In the genomic region with DNA sequence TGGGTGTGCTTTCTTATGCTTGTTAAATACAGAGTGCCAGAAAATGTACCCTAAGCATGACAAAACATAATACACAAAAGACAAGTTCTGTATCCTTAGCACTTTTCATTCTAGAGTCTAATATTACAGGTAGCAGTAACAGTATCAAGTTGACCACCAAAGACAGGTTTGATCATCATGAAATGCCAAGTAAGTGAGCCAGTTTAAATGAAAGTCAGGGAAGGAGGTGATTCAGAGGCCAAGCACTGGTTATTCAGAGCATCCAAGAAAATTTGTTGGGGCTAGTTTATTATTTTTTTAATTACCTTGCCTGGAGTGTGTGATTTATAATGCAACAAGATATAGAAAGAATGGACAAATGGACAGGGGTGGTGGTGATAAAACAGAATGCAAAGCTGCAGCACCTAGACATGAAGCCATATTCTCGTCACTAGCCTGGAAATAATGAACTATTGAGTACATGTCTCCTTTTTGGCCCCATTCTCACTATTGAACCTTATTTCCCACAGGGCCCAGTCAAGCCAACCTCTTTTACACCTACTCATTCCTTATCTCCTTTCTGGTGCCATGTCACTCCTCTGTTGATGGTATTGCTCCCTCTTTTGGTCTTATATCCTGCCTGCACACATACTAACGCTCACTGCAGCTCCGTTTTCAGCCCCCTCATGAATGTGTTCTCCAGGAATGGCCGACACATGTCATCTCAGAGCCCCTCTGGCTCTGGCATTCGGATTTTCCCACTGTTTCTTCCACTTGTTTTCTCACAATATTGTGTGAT, we compare ENCODE assay signal across 14 cellular contexts.
DNase-seq lines count a peak whose midpoint lies in the region; ATAC-seq, FAIRE-seq and TF ChIP-seq lines count a peak whose summit lies in the region.
"Had no signal": no experiment of that assay in that cellular context is flagged by ENCODE, and none has a peak within 500 bp of the region (broad histone marks: within the 10 kb centered on the region; RNA-seq: fewer than 3 reads in every experiment).

No MANE protein-coding gene starts in this region.

- H3K36me3 Mint-ChIP-seq in glutamatergic neuron (ENCODE audit: unreplicated experiment), result no peaks in the 10 kb centered on the region

- FAIRE-seq in HTR-8/SVneo (lab: Jason Lieb, UNC), result peak; percentile 66

- peak; percentile 23; the same call in 1 of the 2 replicates for TF ChIP-seq CTCF in WERI-Rb-1 (IDR thresholded peaks at IDR 0.05; ENCODE audit: low read depth, low read length)
- no peak for TF ChIP-seq CTCF in glutamatergic neuron (IDR thresholded peaks at IDR 0.05; ENCODE audit: partially characterized antibody, unreplicated experiment)

- peak overlapping the region; percentile 44 for H3K27ac Mint-ChIP-seq in glutamatergic neuron (ENCODE audit: unreplicated experiment)
- H3K27ac Mint-ChIP-seq: CD4-positive, alpha-beta T cell; HFFc6; T-cell had no signal

- ATAC-seq in HG02884 (IDR thresholded peaks at IDR 0.05; ENCODE audit: unreplicated experiment), result no peak
- ATAC-seq in GM19023 (IDR thresholded peaks at IDR 0.05; ENCODE audit: unreplicated experiment), result no peak
- ATAC-seq: T-cell had no signal

- DNase-seq in ELR (ENCODE audit: low read depth) (peak; percentile 19), HTR-8/SVneo (ENCODE audit: insufficient read length, low spot score) (no peak), WERI-Rb-1 (no peak), glutamatergic neuron (no peak), G401 (ENCODE audit: low spot score) (no peak)
- no peak for DNase-seq in stimulated activated CD4-positive, alpha-beta T cell treated with anti-CD3 and anti-CD28 coated beads, Interleukin-4, amount 100 ng/mL, for 1 hour
- DNase-seq: Calu3; CD4-positive, alpha-beta T cell; HFFc6; NCI-H187 treated with DMSO at 0.1 percent for 48 hours; NCI-H510A treated with DMSO at 0.1 percent for 48 hours; T-cell had no signal

- H3K36me3 ChIP-seq in WERI-Rb-1, result no peaks in the 10 kb centered on the region

- no peaks in the 10 kb centered on the region for H3K9me3 ChIP-seq in WERI-Rb-1 (ENCODE audit: severe bottlenecking)

- no peak overlapping the region for H3K4me3 ChIP-seq in WERI-Rb-1 (ENCODE audit: low read depth, low read length)

- no peak overlapping the region for H3K4me3 Mint-ChIP-seq in glutamatergic neuron (ENCODE audit: unreplicated experiment)
- H3K4me3 Mint-ChIP-seq: CD4-positive, alpha-beta T cell; HFFc6; T-cell had no signal

- no peaks in the 10 kb centered on the region for H3K27me3 Mint-ChIP-seq in glutamatergic neuron (ENCODE audit: unreplicated experiment)
- H3K27me3 Mint-ChIP-seq: CD4-positive, alpha-beta T cell; T-cell had no signal

- H3K4me1 Mint-ChIP-seq in glutamatergic neuron (ENCODE audit: low read depth, unreplicated experiment), result peaks cover 2% of the 10 kb centered on the region
- H3K4me1 Mint-ChIP-seq: T-cell had no signal

- in situ Hi-C loops in G401 (cut with HindIII; ENCODE audit: low sequenced_read_pairs), result no loop called here

- no peaks in the 10 kb centered on the region for H3K9me3 Mint-ChIP-seq in glutamatergic neuron (ENCODE audit: unreplicated experiment)
- H3K9me3 Mint-ChIP-seq: CD4-positive, alpha-beta T cell; HFFc6; T-cell had no signal

- H3K27me3 ChIP-seq in WERI-Rb-1 (ENCODE audit: insufficient read depth, low read depth, severe bottlenecking), result no peaks in the 10 kb centered on the region

- no peak overlapping the region for H3K27ac ChIP-seq in WERI-Rb-1
